ENCODE assay signal across 11 cellular contexts in the genomic region with DNA sequence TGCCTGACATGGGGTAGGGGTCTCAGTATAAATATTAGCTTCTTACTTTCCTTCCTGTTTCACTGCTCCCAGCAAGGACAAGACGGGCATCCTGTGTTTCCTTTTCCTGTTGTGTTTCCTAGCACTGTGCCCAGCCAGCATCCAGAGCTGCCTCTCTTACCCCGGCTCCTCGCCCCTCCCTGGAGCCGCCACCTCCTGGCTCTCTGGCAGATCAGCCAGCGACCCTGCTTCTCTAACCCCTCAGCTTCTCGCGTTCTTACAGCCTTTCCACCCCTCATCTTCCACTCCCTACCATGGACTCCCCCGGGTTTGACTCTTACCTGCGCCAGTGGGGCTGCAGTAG. TPM values are rescaled to one million over a fixed set of nuclear protein-coding genes. Genes with fewer than 3 reads are reported as not detected.
DNase-seq lines count a peak whose midpoint lies in the region; ATAC-seq and TF ChIP-seq lines count a peak whose summit lies in the region.
"Had no signal": no experiment of that assay in that cellular context is flagged by ENCODE, and none has a peak within 500 bp of the region (broad histone marks: within the 10 kb centered on the region; RNA-seq: fewer than 3 reads in every experiment).

No MANE protein-coding gene starts in this region.

- TF ChIP-seq CTCF in HFFc6 (IDR thresholded peaks at IDR 0.05), result no peak
- no peak for TF ChIP-seq CTCF in omental fat pad (IDR thresholded peaks at IDR 0.05)

- no peaks in the 10 kb centered on the region for H3K9me3 Mint-ChIP-seq in HFFc6
- no peaks in the 10 kb centered on the region for H3K9me3 Mint-ChIP-seq in activated CD4-positive, alpha-beta memory T cell treated with anti-CD3 and anti-CD28 coated beads, Interleukin-2, amount 10 ng/mL, durations not matched to agents 7 days and 5 days
- no peaks in the 10 kb centered on the region for H3K9me3 Mint-ChIP-seq in immature natural killer cell
- H3K9me3 Mint-ChIP-seq in stimulated activated effector memory CD8-positive, alpha-beta T cell treated with anti-CD3 and anti-CD28 coated beads, Interleukin-12 subunit alpha, Interleukin-12 subunit beta, amount 100 ng/mL, for 72 hours, result no peaks in the 10 kb centered on the region

- H3K27me3 Mint-ChIP-seq in HFFc6 (ENCODE audit: insufficient read depth) (peaks cover 6% of the 10 kb centered on the region), immature natural killer cell (ENCODE audit: low read depth in 3 of 3) (peaks cover 0 to 2% (median 2%) of the 10 kb centered on the region in 3 donors)
- no peaks in the 10 kb centered on the region for H3K27me3 Mint-ChIP-seq in activated CD4-positive, alpha-beta memory T cell treated with anti-CD3 and anti-CD28 coated beads, Interleukin-2, amount 10 ng/mL, durations not matched to agents 7 days and 5 days

- peak overlapping the region; percentile 71; the same call in 1 of the 2 replicates for H3K27ac Mint-ChIP-seq in HFFc6
- peak overlapping the region; percentile 93 for H3K27ac Mint-ChIP-seq in activated CD4-positive, alpha-beta memory T cell treated with anti-CD3 and anti-CD28 coated beads, Interleukin-2, amount 10 ng/mL, durations not matched to agents 7 days and 5 days
- peak overlapping the region in 5 of 6 donors; percentile 32 to 74 (median 62) for H3K27ac Mint-ChIP-seq in immature natural killer cell
- H3K27ac Mint-ChIP-seq in stimulated activated effector memory CD8-positive, alpha-beta T cell treated with anti-CD3 and anti-CD28 coated beads, Interleukin-12 subunit alpha, Interleukin-12 subunit beta, amount 100 ng/mL, for 72 hours, result peak overlapping the region; percentile 99

- H3K4me1 Mint-ChIP-seq in HFFc6 (ENCODE audit: low read depth) (peaks cover 70% of the 10 kb centered on the region), immature natural killer cell (peaks cover 79 to 85% of the 10 kb centered on the region in 2 donors)
- H3K4me1 Mint-ChIP-seq in activated CD4-positive, alpha-beta memory T cell treated with anti-CD3 and anti-CD28 coated beads, Interleukin-2, amount 10 ng/mL, durations not matched to agents 7 days and 5 days, result peaks cover 73% of the 10 kb centered on the region
- peaks cover 88% of the 10 kb centered on the region for H3K4me1 Mint-ChIP-seq in stimulated activated effector memory CD8-positive, alpha-beta T cell treated with anti-CD3 and anti-CD28 coated beads, Interleukin-12 subunit alpha, Interleukin-12 subunit beta, amount 100 ng/mL, for 72 hours

- POLR2A ChIA-PET in activated CD4-positive, alpha-beta memory T cell treated with anti-CD3 and anti-CD28 coated beads, Interleukin-2, amount 10 ng/mL, durations not matched to agents 7 days and 5 days (lab: Charles Lee), result interaction anchor here (0.9 to 37.8 kb wide), 7 partner anchors 9 to 60 kb away, joined by 3 to 1018 read pairs (median 4); a partner anchor contains a TSS

- no peak overlapping the region for H3K4me3 Mint-ChIP-seq in HFFc6
- H3K4me3 Mint-ChIP-seq in activated CD4-positive, alpha-beta memory T cell treated with anti-CD3 and anti-CD28 coated beads, Interleukin-2, amount 10 ng/mL, durations not matched to agents 7 days and 5 days, result peak overlapping the region; percentile 43
- H3K4me3 Mint-ChIP-seq in immature natural killer cell, result peak overlapping the region; percentile 35 to 62 (median 54)
- H3K4me3 Mint-ChIP-seq in stimulated activated effector memory CD8-positive, alpha-beta T cell treated with anti-CD3 and anti-CD28 coated beads, Interleukin-12 subunit alpha, Interleukin-12 subunit beta, amount 100 ng/mL, for 72 hours, result peak overlapping the region; percentile 98

- no peak for DNase-seq in HFFc6
- no peak for DNase-seq in activated CD4-positive, alpha-beta memory T cell treated with anti-CD3 and anti-CD28 coated beads, Interleukin-2, amount 10 ng/mL, durations not matched to agents 7 days and 5 days
- no peak for DNase-seq in immature natural killer cell
- no peak for DNase-seq in stimulated activated effector memory CD8-positive, alpha-beta T cell treated with anti-CD3 and anti-CD28 coated beads, Interleukin-12 subunit alpha, Interleukin-12 subunit beta, amount 100 ng/mL, for 72 hours (ENCODE audit: low spot score in 2 of 2)
- DNase-seq in nucleus accumbens (lab: John Stamatoyannopoulos, UW), result no peak
- DNase-seq in NCI-H1436 (lab: John Stamatoyannopoulos, UW), result no peak
- no peak for DNase-seq in omental fat pad (ENCODE audit: low spot score)
- DNase-seq: activated CD4-positive, alpha-beta T cell treated with anti-CD3 and anti-CD28 coated beads, Interleukin-2, amount 50 U/mL, for 48 hours; NCI-H2029; retina; RPMI8226 had no signal

- CTCF ChIA-PET in activated CD4-positive, alpha-beta memory T cell treated with anti-CD3 and anti-CD28 coated beads, Interleukin-2, amount 10 ng/mL, durations not matched to agents 7 days and 5 days (lab: Charles Lee), result interaction anchor here (0.9 to 30.7 kb wide), 11 partner anchors 10 to 161 kb away, joined by 3 to 578 read pairs (median 3); a partner anchor contains a TSS

- ATAC-seq in stimulated activated effector memory CD8-positive, alpha-beta T cell treated with anti-CD3 and anti-CD28 coated beads, Interleukin-12 subunit alpha, Interleukin-12 subunit beta, amount 100 ng/mL, for 72 hours, result no peak
- no peak for ATAC-seq in omental fat pad (ENCODE audit: low FRiP score)

- H3K36me3 Mint-ChIP-seq in HFFc6 (ENCODE audit: low read depth) (peaks cover 5% of the 10 kb centered on the region; the same call in 1 of the 2 replicates), immature natural killer cell (peaks cover 0 to 7% (median 0%) of the 10 kb centered on the region in 3 donors)
- peaks cover 82% of the 10 kb centered on the region for H3K36me3 Mint-ChIP-seq in activated CD4-positive, alpha-beta memory T cell treated with anti-CD3 and anti-CD28 coated beads, Interleukin-2, amount 10 ng/mL, durations not matched to agents 7 days and 5 days (ENCODE audit: low read depth)
- peaks cover 99% of the 10 kb centered on the region for H3K36me3 Mint-ChIP-seq in stimulated activated effector memory CD8-positive, alpha-beta T cell treated with anti-CD3 and anti-CD28 coated beads, Interleukin-12 subunit alpha, Interleukin-12 subunit beta, amount 100 ng/mL, for 72 hours

RNA-seq across cellular contexts. Expression of a gene that starts 17.8 kb away (rescaled TPM):
- total RNA-seq in HFFc6 (2021; fragmentation: NEBNext Ultra II Directional; extraction: Animal tissue kit (Norgen Biotek cat#: 25700)), result 100 to 1,000 TPM; 104 to 120 (median 108) TPM
- total RNA-seq in activated CD4-positive, alpha-beta memory T cell treated with anti-CD3 and anti-CD28 coated beads, Interleukin-2, amount 10 ng/mL, durations not matched to agents 7 days and 5 days, result 100 to 1,000 TPM; 315 to 328 TPM
- polyA plus RNA-seq in immature natural killer cell, result 10 to 100 TPM in 2 of 3 donors, 1 to 10 TPM in 1; 5.9 to 29.1 (median 11.5) TPM
- 100 to 1,000 TPM in 1 of 4 donors, 10 to 100 TPM in 3; 40.3 to 102 (median 62.9) TPM for total RNA-seq in omental fat pad

RNA-seq across cellular contexts. Expression of a gene that starts 28.8 kb away (rescaled TPM):
- total RNA-seq in HFFc6 (2021; fragmentation: NEBNext Ultra II Directional; extraction: Animal tissue kit (Norgen Biotek cat#: 25700)), result 10 to 100 TPM; 18.8 to 24.5 (median 21.0) TPM
- 10 to 100 TPM; 19.4 to 22.6 TPM for total RNA-seq in activated CD4-positive, alpha-beta memory T cell treated with anti-CD3 and anti-CD28 coated beads, Interleukin-2, amount 10 ng/mL, durations not matched to agents 7 days and 5 days
- 1 to 10 TPM in 2 of 3 donors, under 1 TPM in 1; 0.54 to 5.6 (median 3.1) TPM for polyA plus RNA-seq in immature natural killer cell
- total RNA-seq in omental fat pad, result 10 to 100 TPM; 27.6 to 50.3 (median 48.1) TPM

RNA-seq across cellular contexts. Expression of a gene that starts 43.2 kb away (rescaled TPM):
- total RNA-seq in HFFc6 (2021; fragmentation: NEBNext Ultra II Directional; extraction: Animal tissue kit (Norgen Biotek cat#: 25700)), result 1 to 10 TPM; 2.0 to 4.1 (median 3.1) TPM
- 1 to 10 TPM; 1.4 to 1.6 TPM for total RNA-seq in activated CD4-positive, alpha-beta memory T cell treated with anti-CD3 and anti-CD28 coated beads, Interleukin-2, amount 10 ng/mL, durations not matched to agents 7 days and 5 days
- polyA plus RNA-seq in immature natural killer cell, result under 1 TPM in 1 of 3 donors, not detected in 2; 0.25 TPM
- total RNA-seq in omental fat pad, result 100 to 1,000 TPM in 1 of 4 donors, 10 to 100 TPM in 3; 24.2 to 270 (median 59.1) TPM

Comparison
In these comparisons a context has a peak if more than half of its experiments do, and no peak if none do; other contexts are left out.
1. RNA of a gene that starts 43.2 kb away (total RNA-seq): 24.2 to 270 TPM in omental fat pad; 2.0 to 4.1 TPM in HFFc6 and 1.4 to 1.6 TPM in activated CD4-positive, alpha-beta memory T cell treated with anti-CD3 and anti-CD28 coated beads, Interleukin-2, amount 10 ng/mL, durations not matched to agents 7 days and 5 days; every median in the first group is over 4 times any median in the second.
2. Peak in every context shown above with its lines, with median percentiles within 50 percentile points of each other: H3K27ac Mint-ChIP-seq.